8 cellular contexts compared by ENCODE assay signal in genomic region chr12:111405149-111405855, GRCh38. TPM values are rescaled to one million over a fixed set of nuclear protein-coding genes. Genes with fewer than 3 reads are reported as not detected.
DNase-seq lines count a peak whose midpoint lies in the region; TF ChIP-seq lines count a peak whose summit lies in the region.

No MANE protein-coding gene starts in this region.

- H3K9me2 ChIP-seq in neural cell (ENCODE audit: insufficient read depth, low read length): no peaks in the 10 kb centered on the region

- H3K9me3 ChIP-seq in HAP-1: no peaks in the 10 kb centered on the region
- no peaks in the 10 kb centered on the region for H3K9me3 ChIP-seq in MG63
- no peaks in the 10 kb centered on the region for H3K9me3 ChIP-seq in neural cell (ENCODE audit: low read length)
- no peaks in the 10 kb centered on the region for H3K9me3 ChIP-seq in stomach

- H2AFZ ChIP-seq in neural cell (ENCODE audit: low read depth, low read length): peak overlapping the region; percentile 51

- no peak overlapping the region for H3K27ac ChIP-seq in neural cell (ENCODE audit: low read length)
- peak overlapping the region; percentile 73 to 90 (median 87) for H3K27ac ChIP-seq in stomach

- H3K4me3 ChIP-seq in HAP-1: peak overlapping the region; percentile 66
- peak overlapping the region; percentile 90 for H3K4me3 ChIP-seq in MG63
- H3K4me3 ChIP-seq in fibroblast of villous mesenchyme (ENCODE audit: low read depth, low read length): peak overlapping the region; percentile 82
- H3K4me3 ChIP-seq in neural cell (ENCODE audit: low read length): peak overlapping the region; percentile 75
- H3K4me3 ChIP-seq in stomach: peak overlapping the region; percentile 79 to 83 (median 82)

- H3K36me3 ChIP-seq in HAP-1 (replicated peaks) (no peaks in the 10 kb centered on the region), MG63 (no peaks in the 10 kb centered on the region; the same call in 1 of the 2 replicates), neural cell (ENCODE audit: insufficient read depth, low read length) (no peaks in the 10 kb centered on the region), stomach (no peaks in the 10 kb centered on the region)

- H3K79me2 ChIP-seq in neural cell (replicated peaks; ENCODE audit: insufficient read depth, low read length): no peaks in the 10 kb centered on the region

- DNase-seq in GDM1 (lab: John Stamatoyannopoulos, UW): peak; percentile 99
- DNase-seq in HAP-1 (ENCODE audit: low spot score in 2 of 2): peak; percentile 91 to 99
- peak; percentile 88 for DNase-seq in MG63
- DNase-seq in activated effector memory CD4-positive, alpha-beta T cell treated with anti-CD3 and anti-CD28 coated beads, Interleukin-2, amount 50 U/mL, for 16 hours: peak; percentile 99
- DNase-seq in fibroblast of villous mesenchyme (ENCODE audit: low read depth): peak; percentile 97
- peak; percentile 97 for DNase-seq in stomach

- H3K4me2 ChIP-seq in neural cell (ENCODE audit: low read length): no peak overlapping the region

- TF ChIP-seq CTCF in fibroblast of villous mesenchyme (IDR thresholded peaks at IDR 0.05; ENCODE audit: insufficient read depth, low read depth, low read length): peak; percentile 39
- TF ChIP-seq CTCF in neural cell (IDR thresholded peaks at IDR 0.05; ENCODE audit: poor library complexity, severe bottlenecking): peak; percentile 83
- TF ChIP-seq CTCF in stomach (IDR thresholded peaks at IDR 0.05): peak in 5 of 7 experiments; percentile 28 to 78 (median 50)

- peak overlapping the region; percentile 63 for H3K9ac ChIP-seq in neural cell (ENCODE audit: low read length)

- in situ Hi-C loops in HAP-1 (cut with MboI; ENCODE audit: low sequenced_read_pairs): no loop called here

- no peaks in the 10 kb centered on the region for H3K27me3 ChIP-seq in HAP-1 (ENCODE audit: low read depth)
- no peaks in the 10 kb centered on the region for H3K27me3 ChIP-seq in MG63
- H3K27me3 ChIP-seq in neural cell (ENCODE audit: insufficient read depth, low read depth, low read length): peaks cover 16% of the 10 kb centered on the region
- no peaks in the 10 kb centered on the region for H3K27me3 ChIP-seq in stomach

- no peaks in the 10 kb centered on the region for H4K20me1 ChIP-seq in neural cell (ENCODE audit: insufficient read depth)

- H3K4me1 ChIP-seq in HAP-1: peaks cover 11% of the 10 kb centered on the region; the same call in 1 of the 2 replicates
- peaks cover 56 to 73% (median 70%) of the 10 kb centered on the region in 4 donors for H3K4me1 ChIP-seq in stomach

- TF ChIP-seq RAD21 in neural cell (conservative IDR thresholded peaks at IDR 0.05): no peak

- no peaks in the 10 kb centered on the region for H3F3A ChIP-seq in neural cell (ENCODE audit: insufficient read depth, low read length, poor library complexity, severe bottlenecking)

- intact Hi-C loops in stomach (cut with DNase I; ENCODE audit: low total_unique reads): no loop called here

- TF ChIP-seq POLR2A in Raji (IDR thresholded peaks at IDR 0.05; ENCODE audit: insufficient read depth, low read depth, low read length) (peak; percentile 75), stomach (IDR thresholded peaks at IDR 0.05) (no peak)

- 1 to 5% (median 2%) methylated on average over 25 to 59 of the region's 59 CpGs for WGBS in stomach, 5 donors

- TF ChIP-seq EP300 in neural cell (conservative IDR thresholded peaks at IDR 0.05; ENCODE audit: poor library complexity, severe bottlenecking) (no peak), stomach (IDR thresholded peaks at IDR 0.05) (no peak)

TF ChIP-seq in neural cell, 6 proteins besides CTCF, POLR2A, EP300 and RAD21:
- peak; percentile 53 for TF ChIP-seq MXI1 (conservative IDR thresholded peaks at IDR 0.05; ENCODE audit: poor library complexity, severe bottlenecking)
- no peak for TF ChIP-seq POLR2AphosphoS5 (IDR thresholded peaks at IDR 0.05)
- TF ChIP-seq EZH2 (IDR thresholded peaks at IDR 0.05; ENCODE audit: borderline replicate concordance, insufficient read depth, low read length, poor library complexity, severe bottlenecking): no peak
- no peak for TF ChIP-seq TAF1 (IDR thresholded peaks at IDR 0.05; ENCODE audit: low read depth)
- peak; percentile 44 for TF ChIP-seq SMC3 (conservative IDR thresholded peaks at IDR 0.05; ENCODE audit: poor library complexity)
- no peak for TF ChIP-seq REST (IDR thresholded peaks at IDR 0.05; ENCODE audit: borderline replicate concordance)

RNA-seq across cellular contexts. Expression of gene SH2B3, which starts 0.4 kb away (rescaled TPM):
- 12.8 and 15.8 TPM in 2 replicates for total RNA-seq in MG63 (2014; rRNA removed; shearing (Covaris generic); ENCODE audit: low replicate concordance)
- 42.7 and 60.2 TPM in 2 replicates for total RNA-seq in fibroblast of villous mesenchyme
- polyA plus RNA-seq in neural cell: 3.0 and 4.4 TPM in 2 replicates
- 4.1 and 4.4 TPM in 2 replicates for polyA minus RNA-seq in neural cell
- 10 to 100 TPM in 2 of 5 donors, 1 to 10 TPM in 3; 5.3 to 21.7 (median 9.8) TPM for total RNA-seq in stomach
- polyA plus RNA-seq in stomach: 1 to 10 TPM; 2.5 to 8.1 (median 7.3) TPM

RNA-seq across cellular contexts. Expression of gene PHETA1, which starts 36.4 kb away (rescaled TPM):
- 11.2 and 12.6 TPM in 2 replicates for total RNA-seq in MG63 (2014; rRNA removed; shearing (Covaris generic); ENCODE audit: low replicate concordance)
- 11.3 and 15.5 TPM in 2 replicates for total RNA-seq in fibroblast of villous mesenchyme
- polyA plus RNA-seq in neural cell: 25.4 and 26.5 TPM in 2 replicates
- 20.0 and 20.8 TPM in 2 replicates for polyA minus RNA-seq in neural cell
- total RNA-seq in stomach: 10 to 100 TPM in 4 of 5 donors, 1 to 10 TPM in 1; 7.0 to 59.3 (median 18.7) TPM
- polyA plus RNA-seq in stomach: 10 to 100 TPM; 13.3 to 42.0 (median 16.8) TPM
